Comparison of ENCODE assay signal across 1 cellular context in the genomic region with DNA sequence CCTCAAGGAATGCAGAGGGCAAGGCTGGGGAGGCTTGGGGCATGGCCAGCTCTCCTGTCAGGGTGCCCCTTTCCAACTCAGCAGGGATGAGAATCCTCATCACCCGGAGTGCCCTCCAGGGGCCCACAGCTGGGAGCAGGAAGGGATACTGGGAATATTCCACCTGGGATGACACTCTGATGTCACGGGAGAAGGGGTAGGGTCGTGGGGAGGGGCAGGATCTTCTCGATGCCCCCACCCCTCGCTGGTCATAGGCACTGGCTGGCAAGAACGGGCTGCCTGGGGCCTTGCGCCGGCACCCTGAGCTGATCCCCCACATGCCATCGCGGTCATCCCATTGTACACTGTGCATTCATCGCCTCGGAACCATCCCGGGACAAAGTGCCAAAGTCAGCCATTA.
TF ChIP-seq lines count a peak whose summit lies in the region.

No MANE protein-coding gene starts in this region.

TF ChIP-seq in IMR-90, 13 proteins besides CTCF, POLR2A, EP300 and RAD21:
- TF ChIP-seq, protein P1, sequence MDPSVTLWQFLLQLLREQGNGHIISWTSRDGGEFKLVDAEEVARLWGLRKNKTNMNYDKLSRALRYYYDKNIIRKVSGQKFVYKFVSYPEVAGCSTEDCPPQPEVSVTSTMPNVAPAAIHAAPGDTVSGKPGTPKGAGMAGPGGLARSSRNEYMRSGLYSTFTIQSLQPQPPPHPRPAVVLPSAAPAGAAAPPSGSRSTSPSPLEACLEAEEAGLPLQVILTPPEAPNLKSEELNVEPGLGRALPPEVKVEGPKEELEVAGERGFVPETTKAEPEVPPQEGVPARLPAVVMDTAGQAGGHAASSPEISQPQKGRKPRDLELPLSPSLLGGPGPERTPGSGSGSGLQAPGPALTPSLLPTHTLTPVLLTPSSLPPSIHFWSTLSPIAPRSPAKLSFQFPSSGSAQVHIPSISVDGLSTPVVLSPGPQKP (IDR thresholded peaks at IDR 0.05; ENCODE audit: borderline replicate concordance, low read depth, low read length) = no peak
- TF ChIP-seq FOS (IDR thresholded peaks at IDR 0.05; ENCODE audit: low read depth, low read length) (no peak), RCOR1 (IDR thresholded peaks at IDR 0.05; ENCODE audit: insufficient replicate concordance, low read length) (no peak), MAZ (IDR thresholded peaks at IDR 0.05; ENCODE audit: borderline replicate concordance, low read depth, low read length) (no peak), BHLHE40 (IDR thresholded peaks at IDR 0.05; ENCODE audit: low read depth, low read length) (no peak), SMC3 (IDR thresholded peaks at IDR 0.05; ENCODE audit: low read depth, low read length) (no peak), MXI1 (IDR thresholded peaks at IDR 0.05; ENCODE audit: borderline replicate concordance, low read depth, low read length) (no peak), CHD1 (IDR thresholded peaks at IDR 0.05; ENCODE audit: low read depth, low read length) (no peak), NFE2L2 (IDR thresholded peaks at IDR 0.05; ENCODE audit: low read depth, low read length) (no peak), MAFK (IDR thresholded peaks at IDR 0.05; ENCODE audit: low read depth, low read length) (no peak), CEBPB (IDR thresholded peaks at IDR 0.05; ENCODE audit: low read depth, low read length) (no peak), RFX5 (IDR thresholded peaks at IDR 0.05; ENCODE audit: low read depth, low read length) (no peak)
- TF ChIP-seq, protein P2, sequence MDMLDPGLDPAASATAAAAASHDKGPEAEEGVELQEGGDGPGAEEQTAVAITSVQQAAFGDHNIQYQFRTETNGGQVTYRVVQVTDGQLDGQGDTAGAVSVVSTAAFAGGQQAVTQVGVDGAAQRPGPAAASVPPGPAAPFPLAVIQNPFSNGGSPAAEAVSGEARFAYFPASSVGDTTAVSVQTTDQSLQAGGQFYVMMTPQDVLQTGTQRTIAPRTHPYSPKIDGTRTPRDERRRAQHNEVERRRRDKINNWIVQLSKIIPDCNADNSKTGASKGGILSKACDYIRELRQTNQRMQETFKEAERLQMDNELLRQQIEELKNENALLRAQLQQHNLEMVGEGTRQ (IDR thresholded peaks at IDR 0.05; ENCODE audit: low read depth, low read length) = no peak
